In genomic region chr14:86035882-86036281, GRCh38 we compare ENCODE assay signal across 10 cellular contexts.
DNase-seq lines count a peak whose midpoint lies in the region; ATAC-seq and TF ChIP-seq lines count a peak whose summit lies in the region.
"Had no signal": no experiment of that assay in that cellular context is flagged by ENCODE, and none has a peak within 500 bp of the region (broad histone marks: within the 10 kb centered on the region; RNA-seq: fewer than 3 reads in every experiment).

No MANE protein-coding gene starts in this region.

- peak; percentile 4 for DNase-seq in GM13977 (ENCODE audit: low spot score)
- peak; percentile 2 for DNase-seq in NOMO-1 treated with DMSO at 0.1 percent for 48 hours (lab: John Stamatoyannopoulos, UW; ENCODE audit: unreplicated experiment)
- no peak for DNase-seq in left lung
- no peak for DNase-seq in activated CD4-positive, CD25-positive, alpha-beta regulatory T cell treated with anti-CD3 and anti-CD28 coated beads, Interleukin-2, amount 50 U/mL, for 72 hours
- no peak for DNase-seq in NCI-H2107 treated with DMSO at 0.1 percent for 48 hours (lab: John Stamatoyannopoulos, UW; ENCODE audit: unreplicated experiment)
- DNase-seq in posterior cingulate gyrus: no peak
- DNase-seq in GF-D8 (lab: John Stamatoyannopoulos, UW): no peak

- H3K4me1 ChIP-seq in HEK293 (ENCODE audit: control insufficient read depth, insufficient read depth, low read length): no peaks in the 10 kb centered on the region
- H3K4me1 ChIP-seq in left lung: no peaks in the 10 kb centered on the region
- H3K4me1 ChIP-seq: SJSA1 had no signal

- H3K9me3 ChIP-seq in HEK293 (ENCODE audit: control insufficient read depth, insufficient read depth, low read depth, low read length) (no peaks in the 10 kb centered on the region), left lung (no peaks in the 10 kb centered on the region)
- H3K9me3 ChIP-seq: SJSA1, thoracic aorta had no signal

- in situ Hi-C loops in GM13977 (cut with MboI; ENCODE audit: low pct_unique_long_range_greater_than_20kb, low sequenced_read_pairs, unreplicated experiment): no loop called here

- H3K36me3 ChIP-seq in HEK293 (ENCODE audit: control insufficient read depth in 2 of 2, insufficient read depth in 1 of 2, low read length in 2 of 2) (no peaks in the 10 kb centered on the region), left lung (no peaks in the 10 kb centered on the region)
- H3K36me3 ChIP-seq: SJSA1, thoracic aorta had no signal

- CTCF ChIA-PET in HEK293 (lab: Yijun Ruan, JAX): interaction anchor here (0.6 to 1.6 kb wide), 6 partner anchors 9 to 609 kb away, joined by 3 to 4 read pairs (median 3); no protein-coding TSS in a partner anchor

- intact Hi-C loops in left lung (cut with DNase I): no loop called here
- intact Hi-C loops in posterior cingulate gyrus (cut with DNase I): loop anchor here (5.0 kb wide), 1 partner anchor 179 kb away; no protein-coding TSS in a partner anchor

- peak; percentile 63 for TF ChIP-seq CTCF in GM13977 (IDR thresholded peaks at IDR 0.05; ENCODE audit: extremely low read depth, insufficient read depth, missing control alignments)
- TF ChIP-seq CTCF in HEK293 (tag by site-specific recombination; IDR thresholded peaks at IDR 0.05): no peak
- TF ChIP-seq CTCF in left lung (IDR thresholded peaks at IDR 0.05): no peak

- no peaks in the 10 kb centered on the region for H3K27me3 ChIP-seq in left lung
- H3K27me3 ChIP-seq: SJSA1 had no signal

- POLR2A ChIA-PET in HEK293 (lab: Yijun Ruan, JAX): no interaction called here

- ATAC-seq in left lung: peak; percentile 58

- H3K4me3 ChIP-seq in HEK293 (ENCODE audit: low read depth, low read length): no peak overlapping the region
- H3K4me3 ChIP-seq in left lung: no peak overlapping the region
- H3K4me3 ChIP-seq: SJSA1, thoracic aorta had no signal

- H3K27ac ChIP-seq in HEK293 (ENCODE audit: extremely low read depth, low read depth, low read length) (no peak overlapping the region), left lung (no peak overlapping the region)
- H3K27ac ChIP-seq: SJSA1, thoracic aorta had no signal

TF ChIP-seq in HEK293, 187 proteins besides CTCF, POLR2A, EP300 and RAD21:
- no peak for TF ChIP-seq ZNF335 (tag by site-specific recombination; conservative IDR thresholded peaks at IDR 0.05)
- TF ChIP-seq ZNF140 (tag by site-specific recombination; IDR thresholded peaks at IDR 0.05): 0 out of 2 replicates have a peak, but pooled peaks have one; percentile 6
- TF ChIP-seq SALL2 (tag by site-specific recombination; IDR thresholded peaks at IDR 0.05; ENCODE audit: borderline replicate concordance): no peak
- TF ChIP-seq ZBTB11 (tag by site-specific recombination; conservative IDR thresholded peaks at IDR 0.05; ENCODE audit: low read depth): peak; percentile 31; the same call in 1 of the 2 replicates
- TF ChIP-seq ZNF555 (tag by site-specific recombination; conservative IDR thresholded peaks at IDR 0.05): 0 out of 2 replicates have a peak, but pooled peaks have one; percentile 9
- TF ChIP-seq ZNF394 (tag by site-specific recombination; IDR thresholded peaks at IDR 0.05; ENCODE audit: borderline replicate concordance): peak; percentile 46; the same call in 1 of the 2 replicates
- TF ChIP-seq ZNF426 (tag by site-specific recombination; IDR thresholded peaks at IDR 0.05): peak; percentile 37
- TF ChIP-seq SCRT2 (tag by site-specific recombination; IDR thresholded peaks at IDR 0.05): no peak

Comparison
In these comparisons a context has a peak if more than half of its experiments do, and no peak if none do; other contexts are left out.
1. DNase-seq: peak in GM13977 (single experiment) and NOMO-1 treated with DMSO at 0.1 percent for 48 hours (single experiment); none in left lung (0 of 2), activated CD4-positive, CD25-positive, alpha-beta regulatory T cell treated with anti-CD3 and anti-CD28 coated beads, Interleukin-2, amount 50 U/mL, for 72 hours (single experiment), NCI-H2107 treated with DMSO at 0.1 percent for 48 hours (single experiment), posterior cingulate gyrus (0 of 10) and GF-D8 (single experiment).